In the genomic region with DNA sequence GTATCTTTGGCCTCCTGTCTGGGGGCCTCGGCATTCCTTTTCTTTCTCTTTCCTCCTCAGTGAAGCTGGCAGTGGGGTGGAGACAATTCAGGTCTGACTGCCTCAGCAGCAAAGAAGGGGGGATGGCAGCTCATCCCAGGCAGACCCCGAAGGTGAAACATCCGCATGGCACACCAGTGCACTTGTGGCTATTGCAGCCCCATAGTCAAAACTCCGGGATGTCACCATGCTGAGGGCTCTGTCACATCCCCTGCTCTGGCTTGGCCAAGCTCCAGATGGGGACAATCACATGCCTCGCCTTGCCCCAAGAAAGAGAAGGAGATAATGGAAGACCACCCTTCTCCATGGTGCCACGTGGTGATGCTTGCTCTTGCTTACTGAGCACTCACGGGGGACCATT, we compare ENCODE assay signal across 14 cellular contexts.
DNase-seq lines count a peak whose midpoint lies in the region; FAIRE-seq and TF ChIP-seq lines count a peak whose summit lies in the region.
"Had no signal": no experiment of that assay in that cellular context is flagged by ENCODE, and none has a peak within 500 bp of the region (broad histone marks: within the 10 kb centered on the region; RNA-seq: fewer than 3 reads in every experiment).

No MANE protein-coding gene starts in this region.

- no peak for TF ChIP-seq CTCF in CD14-positive monocyte (IDR thresholded peaks at IDR 0.05)
- no peak for TF ChIP-seq CTCF in nephron progenitor cell (IDR thresholded peaks at IDR 0.05)

- peak overlapping the region in 1 of 2 donors; percentile 62 for H3K4me3 Mint-ChIP-seq in CD14-positive monocyte
- no peak overlapping the region for H3K4me3 Mint-ChIP-seq in activated naive CD8-positive, alpha-beta T cell treated with anti-CD3 and anti-CD28 coated beads for 36 hours
- H3K4me3 Mint-ChIP-seq in nephron progenitor cell: no peak overlapping the region
- H3K4me3 Mint-ChIP-seq: activated CD4-positive, alpha-beta memory T cell treated with anti-CD3 and anti-CD28 coated beads, Interleukin-2, amount 10 ng/mL, durations not matched to agents 7 days and 5 days had no signal

- H3K4me1 Mint-ChIP-seq in CD14-positive monocyte: peaks cover 68% of the 10 kb centered on the region
- peaks cover 21% of the 10 kb centered on the region for H3K4me1 Mint-ChIP-seq in activated naive CD8-positive, alpha-beta T cell treated with anti-CD3 and anti-CD28 coated beads for 36 hours
- peaks cover 50% of the 10 kb centered on the region for H3K4me1 Mint-ChIP-seq in nephron progenitor cell

- intact Hi-C loops in CD14-positive monocyte (cut with micrococcal nuclease): loop anchor here (2.0 to 5.0 kb wide), 2 partner anchors 19 to 64 kb away; no protein-coding TSS in a partner anchor

- H3K27me3 Mint-ChIP-seq in CD14-positive monocyte (ENCODE audit: low read depth in 3 of 3) (peaks cover 0 to 6% (median under 1%) of the 10 kb centered on the region in 3 donors), nephron progenitor cell (ENCODE audit: low read depth, poor library complexity) (peaks cover 25% of the 10 kb centered on the region)
- H3K27me3 Mint-ChIP-seq in activated naive CD8-positive, alpha-beta T cell treated with anti-CD3 and anti-CD28 coated beads for 36 hours: no peaks in the 10 kb centered on the region

- H3K36me3 Mint-ChIP-seq in CD14-positive monocyte (peaks cover 1 to 4% of the 10 kb centered on the region in 2 donors), nephron progenitor cell (ENCODE audit: low read depth) (no peaks in the 10 kb centered on the region)
- peaks cover 5% of the 10 kb centered on the region for H3K36me3 Mint-ChIP-seq in activated naive CD8-positive, alpha-beta T cell treated with anti-CD3 and anti-CD28 coated beads for 36 hours

- H3K27ac Mint-ChIP-seq in CD14-positive monocyte (peak overlapping the region; percentile 94 to 99 (median 98)), nephron progenitor cell (peak overlapping the region; percentile 41)
- peak overlapping the region; percentile 72 for H3K27ac Mint-ChIP-seq in activated naive CD8-positive, alpha-beta T cell treated with anti-CD3 and anti-CD28 coated beads for 36 hours

- FAIRE-seq in HTR-8/SVneo (lab: Jason Lieb, UNC) (peak; percentile 87), GM19239 (lab: Jason Lieb, UNC) (no peak), RCC 7860 (lab: Jason Lieb, UNC) (no peak)
- FAIRE-seq: kidney, pancreas had no signal

- no peak for DNase-seq in CD14-positive monocyte (ENCODE audit: low spot score)
- no peak for DNase-seq in HTR-8/SVneo (ENCODE audit: insufficient read length, low spot score)
- DNase-seq in activated naive CD8-positive, alpha-beta T cell treated with anti-CD3 and anti-CD28 coated beads for 36 hours: no peak
- DNase-seq in nephron progenitor cell: no peak
- no peak for DNase-seq in GM19239 (ENCODE audit: insufficient read length, low spot score)
- DNase-seq in SHP77 treated with DMSO at 0.1 percent for 48 hours (lab: John Stamatoyannopoulos, UW): no peak
- DNase-seq in RCC 7860 (ENCODE audit: low spot score): no peak
- DNase-seq: activated effector memory CD4-positive, alpha-beta T cell treated with Interleukin-2 at 50 U/mL for 16 hours; esophagus squamous epithelium; kidney; NCI-H187; NCI-H446 treated with DMSO at 0.1 percent for 48 hours; pancreas had no signal

- H3K9me3 Mint-ChIP-seq in CD14-positive monocyte: peaks cover 0 to 4% (median 0%) of the 10 kb centered on the region in 7 donors
- no peaks in the 10 kb centered on the region for H3K9me3 Mint-ChIP-seq in activated naive CD8-positive, alpha-beta T cell treated with anti-CD3 and anti-CD28 coated beads for 36 hours
- no peaks in the 10 kb centered on the region for H3K9me3 Mint-ChIP-seq in nephron progenitor cell
- H3K9me3 Mint-ChIP-seq: activated CD4-positive, alpha-beta memory T cell treated with anti-CD3 and anti-CD28 coated beads, Interleukin-2, amount 10 ng/mL, durations not matched to agents 7 days and 5 days had no signal

Comparison
In these comparisons a context has a peak if more than half of its experiments do, and no peak if none do; other contexts are left out.
1. H3K27ac Mint-ChIP-seq: peak in every context shown above with its lines; median percentile 98 in CD14-positive monocyte; 72 in activated naive CD8-positive, alpha-beta T cell treated with anti-CD3 and anti-CD28 coated beads for 36 hours; 41 in nephron progenitor cell.